In genomic region chr18:55268146-55268545, GRCh38 we compare ENCODE assay signal across 9 cellular contexts.
A peak's percentile ranks its signal among the peaks of the same experiment; 100 is the strongest.
DNase-seq lines count a peak whose midpoint lies in the region; ATAC-seq, FAIRE-seq and TF ChIP-seq lines count a peak whose summit lies in the region.
"Had no signal": no experiment of that assay in that cellular context is flagged by ENCODE, and none has a peak within 500 bp of the region (broad histone marks: within the 10 kb centered on the region; RNA-seq: fewer than 3 reads in every experiment).

No MANE protein-coding gene starts in this region.

- H2BK12ac ChIP-seq in neuronal stem cell (ENCODE audit: low read length) = no peak overlapping the region

- no peaks in the 10 kb centered on the region for H4K20me1 ChIP-seq in astrocyte (ENCODE audit: insufficient read depth, low read length)

- H2AFZ ChIP-seq in astrocyte (ENCODE audit: low read depth, low read length) (no peak overlapping the region), neuronal stem cell (ENCODE audit: low read length) (no peak overlapping the region)

- ATAC-seq in GM19455 (IDR thresholded peaks at IDR 0.05; ENCODE audit: unreplicated experiment) (peak; percentile 69), HG03095 (IDR thresholded peaks at IDR 0.05; ENCODE audit: unreplicated experiment) (peak; percentile 71)
- no peak for ATAC-seq in activated naive CD4-positive, alpha-beta T cell treated with anti-CD3 and anti-CD28 coated beads, Interleukin-2, amount 50 U/mL, for 72 hours

- H3K4me3 ChIP-seq in astrocyte (ENCODE audit: insufficient read depth, low read depth, low read length) = no peak overlapping the region
- H3K4me3 ChIP-seq in neuronal stem cell (ENCODE audit: low read length in 2 of 2) = no peak overlapping the region
- H3K4me3 ChIP-seq in prostate gland = no peak overlapping the region
- H3K4me3 ChIP-seq in SJCRH30 = no peak overlapping the region

- intact Hi-C loops in prostate gland (cut with DNase I) = no loop called here

- H3K14ac ChIP-seq in neuronal stem cell (ENCODE audit: low read length) = no peak overlapping the region

- H2BK120ac ChIP-seq in neuronal stem cell (ENCODE audit: low read depth, low read length) = no peak overlapping the region

- H3K4me1 ChIP-seq in astrocyte (ENCODE audit: insufficient read depth, low read length) (peaks cover 22% of the 10 kb centered on the region), neuronal stem cell (ENCODE audit: control insufficient read depth in 2 of 2, insufficient read depth in 1 of 2, low read depth in 1 of 2, low read length in 2 of 2) (peaks cover 6 to 15% of the 10 kb centered on the region in 2 donors), prostate gland (replicated peaks) (no peaks in the 10 kb centered on the region), SJCRH30 (peaks cover 18% of the 10 kb centered on the region)

- no peaks in the 10 kb centered on the region for H3K27me3 ChIP-seq in astrocyte (ENCODE audit: insufficient read depth, low read length)
- no peaks in the 10 kb centered on the region for H3K27me3 ChIP-seq in neuronal stem cell (ENCODE audit: control insufficient read depth in 3 of 3, insufficient read depth in 3 of 3, low read depth in 1 of 3, low read length in 3 of 3)
- no peaks in the 10 kb centered on the region for H3K27me3 ChIP-seq in prostate gland (replicated peaks; ENCODE audit: insufficient read depth)
- H3K27me3 ChIP-seq in SJCRH30 = no peaks in the 10 kb centered on the region

- H2AK5ac ChIP-seq in neuronal stem cell (ENCODE audit: low read depth, low read length) = no peak overlapping the region

- peak overlapping the region; percentile 43 for H3K27ac Mint-ChIP-seq in astrocyte (ENCODE audit: unreplicated experiment)
- no peak overlapping the region for H3K27ac Mint-ChIP-seq in activated naive CD4-positive, alpha-beta T cell treated with anti-CD3 and anti-CD28 coated beads, Interleukin-2, amount 50 U/mL, for 72 hours

- H3K27ac ChIP-seq in astrocyte (ENCODE audit: low read depth, low read length) (no peak overlapping the region), neuronal stem cell (replicated peaks; ENCODE audit: low read length) (no peak overlapping the region), prostate gland (no peak overlapping the region), SJCRH30 (no peak overlapping the region)

- in situ Hi-C loops in Caki2 (cut with HindIII; ENCODE audit: low pct_unique_long_range_greater_than_20kb, low sequenced_read_pairs) = no loop called here

- no peak overlapping the region for H4K91ac ChIP-seq in neuronal stem cell (ENCODE audit: low read depth, low read length, poor library complexity)

- FAIRE-seq in astrocyte (lab: Jason Lieb, UNC) = peak; percentile 54

- H2BK15ac ChIP-seq in neuronal stem cell (ENCODE audit: low read length) = no peak overlapping the region

- no peaks in the 10 kb centered on the region for H3K79me1 ChIP-seq in neuronal stem cell (ENCODE audit: low read depth, low read length)

- H3K23ac ChIP-seq in neuronal stem cell (ENCODE audit: low read depth, low read length, poor library complexity) = no peak overlapping the region

- TF ChIP-seq CTCF in astrocyte (IDR thresholded peaks at IDR 0.05; ENCODE audit: insufficient read depth, low read depth, low read length) (no peak), prostate gland (IDR thresholded peaks at IDR 0.05) (no peak)

- H3K9ac ChIP-seq in astrocyte (ENCODE audit: low read length) (no peak overlapping the region), neuronal stem cell (ENCODE audit: low read depth, low read length, poor library complexity) (no peak overlapping the region)

- no peak overlapping the region for H3K18ac ChIP-seq in neuronal stem cell (ENCODE audit: low read length)

- H3K36me3 Mint-ChIP-seq in astrocyte (ENCODE audit: low read depth, unreplicated experiment) = peaks cover 28% of the 10 kb centered on the region
- H3K36me3 Mint-ChIP-seq in activated naive CD4-positive, alpha-beta T cell treated with anti-CD3 and anti-CD28 coated beads, Interleukin-2, amount 50 U/mL, for 72 hours = no peaks in the 10 kb centered on the region

- no peak for TF ChIP-seq POLR2A in prostate gland (IDR thresholded peaks at IDR 0.05)

- DNase-seq in Caki2 (ENCODE audit: low read depth) (peak; percentile 3), astrocyte (ENCODE audit: low read depth) (peak; percentile 63), neuronal stem cell (ENCODE audit: low spot score) (no peak), prostate gland (ENCODE audit: low spot score) (no peak), SJCRH30 (no peak)
- DNase-seq in activated naive CD4-positive, alpha-beta T cell treated with anti-CD3 and anti-CD28 coated beads, Interleukin-2, amount 50 U/mL, for 72 hours (ENCODE audit: low spot score in 2 of 2) = no peak
- DNase-seq: NCI-H1048 had no signal

- H3K79me2 ChIP-seq in astrocyte (ENCODE audit: insufficient read depth, low read length) = peaks cover 2% of the 10 kb centered on the region

- no peak overlapping the region for H3K4ac ChIP-seq in neuronal stem cell (ENCODE audit: low read length)

- H3K9me3 ChIP-seq in astrocyte (ENCODE audit: insufficient read depth, low read depth, low read length) = no peaks in the 10 kb centered on the region
- no peaks in the 10 kb centered on the region for H3K9me3 ChIP-seq in neuronal stem cell (replicated peaks in 1 of 2; ENCODE audit: control insufficient read depth in 2 of 2, insufficient read depth in 1 of 2, low read depth in 1 of 2, low read length in 2 of 2)
- no peaks in the 10 kb centered on the region for H3K9me3 ChIP-seq in prostate gland
- H3K9me3 ChIP-seq in SJCRH30 (replicated peaks) = no peaks in the 10 kb centered on the region

- peaks cover 59% of the 10 kb centered on the region for H3K4me1 Mint-ChIP-seq in astrocyte (ENCODE audit: low read depth, unreplicated experiment)

- H3K4me2 ChIP-seq in astrocyte (ENCODE audit: low read length) (no peak overlapping the region), neuronal stem cell (ENCODE audit: insufficient read depth, low read length, poor library complexity, severe bottlenecking) (no peak overlapping the region)

- H3K36me3 ChIP-seq in astrocyte (ENCODE audit: insufficient read depth, low read length) (peaks cover 25% of the 10 kb centered on the region), neuronal stem cell (replicated peaks in 1 of 2; ENCODE audit: control insufficient read depth in 2 of 2, insufficient read depth in 2 of 2, low read length in 2 of 2) (peaks cover 19 to 88% of the 10 kb centered on the region in 2 donors), prostate gland (no peaks in the 10 kb centered on the region), SJCRH30 (peaks cover 5% of the 10 kb centered on the region)

- H3K9me3 Mint-ChIP-seq in astrocyte (ENCODE audit: unreplicated experiment) = no peaks in the 10 kb centered on the region
- H3K9me3 Mint-ChIP-seq in activated naive CD4-positive, alpha-beta T cell treated with anti-CD3 and anti-CD28 coated beads, Interleukin-2, amount 50 U/mL, for 72 hours = no peaks in the 10 kb centered on the region

- no peak overlapping the region for H3K4me3 Mint-ChIP-seq in astrocyte (ENCODE audit: unreplicated experiment)

- H4K8ac ChIP-seq in neuronal stem cell (ENCODE audit: low read depth, low read length) = no peak overlapping the region

- no peak overlapping the region for H2BK5ac ChIP-seq in neuronal stem cell (ENCODE audit: low read length)

- H3K27me3 Mint-ChIP-seq in astrocyte (ENCODE audit: low read depth, unreplicated experiment) = no peaks in the 10 kb centered on the region

- no CpG with 5 or more reads among the region's 1 CpG for WGBS in neuronal stem cell (ENCODE audit: extremely low coverage in 2 of 2, insufficient read length in 2 of 2, insufficient replicate concordance in 1 of 2), 2 donors
- WGBS in prostate gland = 22% methylated on average over 1 of the region's 1 CpG

Comparison
In these comparisons a context has a peak if more than half of its experiments do, and no peak if none do; other contexts are left out.
1. DNase-seq: peak in Caki2 (single experiment) and astrocyte (single experiment); none in neuronal stem cell (single experiment), prostate gland (single experiment), SJCRH30 (0 of 2) and activated naive CD4-positive, alpha-beta T cell treated with anti-CD3 and anti-CD28 coated beads, Interleukin-2, amount 50 U/mL, for 72 hours (0 of 2).
2. ATAC-seq: peak in GM19455 (single experiment) and HG03095 (single experiment); none in activated naive CD4-positive, alpha-beta T cell treated with anti-CD3 and anti-CD28 coated beads, Interleukin-2, amount 50 U/mL, for 72 hours (0 of 2).